ENCODE assay signal across 8 cellular contexts in genomic region chr6:134247271-134247833, GRCh38.
DNase-seq lines count a peak whose midpoint lies in the region; ATAC-seq and TF ChIP-seq lines count a peak whose summit lies in the region.

No MANE protein-coding gene starts in this region.

- POLR2A ChIA-PET in activated CD4-positive, alpha-beta T cell treated with anti-CD3 and anti-CD28 coated beads, Interleukin-2, amount 10 ng/mL, durations not matched to agents 7 days and 5 days (lab: Charles Lee), result no interaction called here

- H3K4me3 Mint-ChIP-seq in activated CD4-positive, alpha-beta T cell treated with anti-CD3 and anti-CD28 coated beads, Interleukin-2, amount 10 ng/mL, durations not matched to agents 7 days and 5 days, result peak overlapping the region; percentile 42
- H3K4me3 Mint-ChIP-seq in immature natural killer cell, result peak overlapping the region in 2 of 5 donors; percentile 1 to 2
- H3K4me3 Mint-ChIP-seq in stimulated activated naive CD8-positive, alpha-beta T cell treated with anti-CD3 and anti-CD28 coated beads, Interleukin-15, amount 100 ng/mL, for 72 hours, result peak overlapping the region; percentile 18 to 68

- no peak overlapping the region for H3K4me3 ChIP-seq in foreskin fibroblast (ENCODE audit: low read depth in 1 of 2, low read length in 2 of 2)

- peak; percentile 87 for DNase-seq in activated CD4-positive, alpha-beta T cell treated with anti-CD3 and anti-CD28 coated beads, Interleukin-2, amount 10 ng/mL, durations not matched to agents 7 days and 5 days
- DNase-seq in immature natural killer cell (peak; percentile 46 to 66 (median 60)), amniotic stem cell (lab: John Stamatoyannopoulos, UW) (no peak), foreskin fibroblast (no peak), erythroblast (lab: John Stamatoyannopoulos, UW) (no peak)
- DNase-seq in stimulated activated naive CD8-positive, alpha-beta T cell treated with anti-CD3 and anti-CD28 coated beads, Interleukin-15, amount 100 ng/mL, for 72 hours, result peak; percentile 75 to 90

- TF ChIP-seq POLR2A in erythroblast (IDR thresholded peaks at IDR 0.05; ENCODE audit: low read length), result no peak

- no peak for TF ChIP-seq CTCF in foreskin fibroblast (IDR thresholded peaks at IDR 0.05; ENCODE audit: low read depth, low read length)

- H3K27me3 Mint-ChIP-seq in activated CD4-positive, alpha-beta T cell treated with anti-CD3 and anti-CD28 coated beads, Interleukin-2, amount 10 ng/mL, durations not matched to agents 7 days and 5 days, result no peaks in the 10 kb centered on the region
- peaks cover 2 to 7% (median 3%) of the 10 kb centered on the region in 3 donors for H3K27me3 Mint-ChIP-seq in immature natural killer cell (ENCODE audit: low read depth in 3 of 3)
- H3K27me3 Mint-ChIP-seq in stimulated activated naive CD8-positive, alpha-beta T cell treated with anti-CD3 and anti-CD28 coated beads, Interleukin-15, amount 100 ng/mL, for 72 hours, result no peaks in the 10 kb centered on the region

- H3K9me3 Mint-ChIP-seq in activated CD4-positive, alpha-beta T cell treated with anti-CD3 and anti-CD28 coated beads, Interleukin-2, amount 10 ng/mL, durations not matched to agents 7 days and 5 days, result peaks cover 13% of the 10 kb centered on the region
- H3K9me3 Mint-ChIP-seq in immature natural killer cell, result no peaks in the 10 kb centered on the region
- no peaks in the 10 kb centered on the region for H3K9me3 Mint-ChIP-seq in stimulated activated naive CD8-positive, alpha-beta T cell treated with anti-CD3 and anti-CD28 coated beads, Interleukin-15, amount 100 ng/mL, for 72 hours

- peak overlapping the region; percentile 89 for H3K27ac Mint-ChIP-seq in activated CD4-positive, alpha-beta T cell treated with anti-CD3 and anti-CD28 coated beads, Interleukin-2, amount 10 ng/mL, durations not matched to agents 7 days and 5 days
- peak overlapping the region; percentile 49 to 88 (median 68) for H3K27ac Mint-ChIP-seq in immature natural killer cell
- H3K27ac Mint-ChIP-seq in stimulated activated naive CD8-positive, alpha-beta T cell treated with anti-CD3 and anti-CD28 coated beads, Interleukin-15, amount 100 ng/mL, for 72 hours, result peak overlapping the region; percentile 97 to 98

- H3K4me1 Mint-ChIP-seq in activated CD4-positive, alpha-beta T cell treated with anti-CD3 and anti-CD28 coated beads, Interleukin-2, amount 10 ng/mL, durations not matched to agents 7 days and 5 days, result peaks cover 62% of the 10 kb centered on the region
- peaks cover 15 to 38% of the 10 kb centered on the region in 2 donors for H3K4me1 Mint-ChIP-seq in immature natural killer cell
- H3K4me1 Mint-ChIP-seq in stimulated activated naive CD8-positive, alpha-beta T cell treated with anti-CD3 and anti-CD28 coated beads, Interleukin-15, amount 100 ng/mL, for 72 hours, result peaks cover 68% of the 10 kb centered on the region

- ATAC-seq in GM19023 (IDR thresholded peaks at IDR 0.05; ENCODE audit: unreplicated experiment) (peak; percentile 96), HG03066 (IDR thresholded peaks at IDR 0.05; ENCODE audit: low read depth, unreplicated experiment) (peak; percentile 92)
- ATAC-seq in stimulated activated naive CD8-positive, alpha-beta T cell treated with anti-CD3 and anti-CD28 coated beads, Interleukin-15, amount 100 ng/mL, for 72 hours, result peak; percentile 95

- peaks cover 13% of the 10 kb centered on the region for H3K36me3 Mint-ChIP-seq in activated CD4-positive, alpha-beta T cell treated with anti-CD3 and anti-CD28 coated beads, Interleukin-2, amount 10 ng/mL, durations not matched to agents 7 days and 5 days (ENCODE audit: low read depth)
- no peaks in the 10 kb centered on the region for H3K36me3 Mint-ChIP-seq in immature natural killer cell

- CTCF ChIA-PET in activated CD4-positive, alpha-beta T cell treated with anti-CD3 and anti-CD28 coated beads, Interleukin-2, amount 10 ng/mL, durations not matched to agents 7 days and 5 days (lab: Charles Lee), result interaction anchor here (0.8 kb wide), 1 partner anchor 73 kb away, joined by 3 read pairs; no protein-coding TSS in a partner anchor

Comparison
In these comparisons a context has a peak if more than half of its experiments do, and no peak if none do; other contexts are left out.
1. DNase-seq: peak in activated CD4-positive, alpha-beta T cell treated with anti-CD3 and anti-CD28 coated beads, Interleukin-2, amount 10 ng/mL, durations not matched to agents 7 days and 5 days (single experiment), immature natural killer cell (3 of 3) and stimulated activated naive CD8-positive, alpha-beta T cell treated with anti-CD3 and anti-CD28 coated beads, Interleukin-15, amount 100 ng/mL, for 72 hours (2 of 2); none in amniotic stem cell (single experiment), foreskin fibroblast (0 of 2) and erythroblast (0 of 2).
2. Peak in every context shown above with its lines, with median percentiles within 50 percentile points of each other: ATAC-seq and H3K27ac Mint-ChIP-seq.